ENCODE assay signal across 26 cellular contexts in the genomic region with DNA sequence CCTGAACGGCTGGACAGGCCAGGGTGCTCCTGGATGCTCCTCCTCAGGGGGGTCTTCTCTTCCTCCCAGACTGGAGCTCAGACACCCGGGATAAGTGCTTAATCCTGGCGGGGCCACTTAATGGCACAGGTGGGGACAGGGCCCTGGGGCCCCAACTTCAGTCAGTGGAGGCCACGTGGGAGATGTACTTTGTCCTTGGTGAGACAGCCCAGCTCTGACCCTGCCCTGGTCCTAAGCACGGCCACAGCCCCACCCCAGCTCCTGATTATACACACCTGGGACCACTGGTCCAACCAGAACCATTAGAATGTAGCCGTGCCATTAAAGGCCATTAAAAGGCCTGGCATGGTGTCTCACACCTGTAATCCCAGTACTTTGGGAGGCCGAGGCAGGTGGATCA. TPM values are rescaled to one million over a fixed set of nuclear protein-coding genes. Genes with fewer than 3 reads are reported as not detected.
DNase-seq lines count a peak whose midpoint lies in the region; ATAC-seq, FAIRE-seq and TF ChIP-seq lines count a peak whose summit lies in the region.
"Had no signal": no experiment of that assay in that cellular context is flagged by ENCODE, and none has a peak within 500 bp of the region (broad histone marks: within the 10 kb centered on the region; RNA-seq: fewer than 3 reads in every experiment).

No MANE protein-coding gene starts in this region.

- no peak for TF ChIP-seq POLR2A in H1 (IDR thresholded peaks at IDR 0.05; ENCODE audit: control extremely low read depth in 1 of 2, low read depth in 2 of 2, low read length in 2 of 2)

- H3K23ac ChIP-seq in H1 (ENCODE audit: insufficient read length), result no peak overlapping the region
- no peak overlapping the region for H3K23ac ChIP-seq in trophoblast cell (ENCODE audit: low read length)

- no peaks in the 10 kb centered on the region for H4K20me1 ChIP-seq in H1 (replicated peaks in 1 of 2; ENCODE audit: control insufficient read depth in 1 of 2, insufficient read depth in 2 of 2, low read length in 2 of 2)

- no peak overlapping the region for H3K4me2 ChIP-seq in H1 (ENCODE audit: insufficient read depth in 1 of 2, low read depth in 2 of 2, low read length in 2 of 2)
- no peak overlapping the region for H3K4me2 ChIP-seq in trophoblast cell (ENCODE audit: low read length)
- H3K4me2 ChIP-seq: KMS-11 had no signal

- no peak for TF ChIP-seq RAD21 in H1 (IDR thresholded peaks at IDR 0.05 in 1 of 2, conservative IDR thresholded peaks at IDR 0.05 in 1 of 2; ENCODE audit: low read depth in 2 of 2, low read length in 2 of 2)

- H3K9ac ChIP-seq in H1 (replicated peaks in 1 of 4; ENCODE audit: extremely low read depth in 1 of 4, low read depth in 3 of 4, low read length in 3 of 4) (no peak overlapping the region), trophoblast cell (ENCODE audit: low read length) (peak overlapping the region; percentile 49)
- H3K9ac ChIP-seq: KMS-11, parathyroid adenoma had no signal

- H3K27me3 ChIP-seq in H1 (replicated peaks in 1 of 4; ENCODE audit: control insufficient read depth in 3 of 4, extremely low read depth in 1 of 4, insufficient read depth in 3 of 4, low read length in 3 of 4), result no peaks in the 10 kb centered on the region; a peak in 2 of 7 replicates
- H3K27me3 ChIP-seq in trophoblast cell (ENCODE audit: insufficient read depth, low read length), result no peaks in the 10 kb centered on the region
- no peaks in the 10 kb centered on the region for H3K27me3 ChIP-seq in tibial artery
- H3K27me3 ChIP-seq in foreskin keratinocyte, result no peaks in the 10 kb centered on the region

- no peak for FAIRE-seq in H1 (lab: Jason Lieb, UNC)
- FAIRE-seq: endothelial cell of umbilical vein, H54, HTR-8/SVneo, TTC549 had no signal

- POLR2A ChIA-PET in H1 (lab: Charles Lee; ENCODE audit: partially characterized antibody), result interaction anchor here (0.6 to 1.2 kb wide), 2 partner anchors 16 to 178 kb away, joined by 3 read pairs; partner anchors contain the start of gene SPINT2

- H3K4me3 ChIP-seq in H1 (ENCODE audit: extremely low read depth in 1 of 4, insufficient read depth in 2 of 4, low read depth in 3 of 4, low read length in 4 of 4) (no peak overlapping the region), trophoblast cell (ENCODE audit: low read depth, low read length) (no peak overlapping the region), tibial artery (no peak overlapping the region)
- H3K4me3 ChIP-seq: left lung had no signal

- H3K9me3 ChIP-seq in H1 (ENCODE audit: insufficient read depth in 2 of 2, low read depth in 1 of 2, low read length in 1 of 2) (no peaks in the 10 kb centered on the region), trophoblast cell (ENCODE audit: insufficient read depth, low read depth, low read length) (no peaks in the 10 kb centered on the region), tibial artery (no peaks in the 10 kb centered on the region)
- H3K9me3 ChIP-seq: left lung had no signal

- H3K79me2 ChIP-seq in H1 (ENCODE audit: control insufficient read depth in 1 of 2, insufficient read depth in 2 of 2, low read length in 2 of 2) (no peaks in the 10 kb centered on the region), trophoblast cell (ENCODE audit: control insufficient read depth, insufficient read depth, low read length, poor library complexity) (peaks cover 3% of the 10 kb centered on the region)
- H3K79me2 ChIP-seq: parathyroid adenoma had no signal

- TF ChIP-seq CTCF in H1 (IDR thresholded peaks at IDR 0.05; ENCODE audit: control extremely low read depth in 1 of 3, insufficient read depth in 1 of 3, low read depth in 1 of 3, low read length in 3 of 3) (no peak), tibial artery (IDR thresholded peaks at IDR 0.05) (no peak), type B pancreatic cell (conservative IDR thresholded peaks at IDR 0.05) (no peak), foreskin keratinocyte (conservative IDR thresholded peaks at IDR 0.05) (no peak)

- no peak overlapping the region for H4K5ac ChIP-seq in H1 (ENCODE audit: insufficient read length, low read depth, low read length)

- peaks cover 5% of the 10 kb centered on the region; the same call in 1 of the 2 replicates for H3K23me2 ChIP-seq in H1 (ENCODE audit: low read depth, low read length)

- H2AK5ac ChIP-seq in H1 (ENCODE audit: low read depth, low read length) (0 out of 2 replicates have a peak overlapping the region, but pooled peaks have one; percentile 17), trophoblast cell (ENCODE audit: low read length) (no peak overlapping the region)

- peaks cover 30% of the 10 kb centered on the region for H3K4me1 Mint-ChIP-seq in type B pancreatic cell (ENCODE audit: unreplicated experiment)

- H4K91ac ChIP-seq in H1 (replicated peaks; ENCODE audit: insufficient read length, low read length) (no peak overlapping the region), trophoblast cell (ENCODE audit: low read depth, low read length) (peak overlapping the region; percentile 1)

- H3K36me3 Mint-ChIP-seq in type B pancreatic cell, result no peaks in the 10 kb centered on the region
- H3K36me3 Mint-ChIP-seq: CD14-positive monocyte; natural killer cell treated with Interleukin-12 subunit alpha and Interleukin-12 subunit beta and Interleukin-15 and Interleukin-18, amount 100 ng/mL, for 72 hours had no signal

- no peak overlapping the region for H4K12ac ChIP-seq in trophoblast cell (ENCODE audit: low read depth, low read length)

- H2BK120ac ChIP-seq in H1 (replicated peaks; ENCODE audit: low read depth, low read length) (no peak overlapping the region), trophoblast cell (ENCODE audit: insufficient read depth, low read length, poor library complexity) (no peak overlapping the region)

- H2BK20ac ChIP-seq in H1 (ENCODE audit: low read length), result no peak overlapping the region

- H3K36me3 ChIP-seq in H1 (ENCODE audit: control insufficient read depth in 2 of 4, insufficient read depth in 4 of 4, low read length in 3 of 4), result no peaks in the 10 kb centered on the region
- no peaks in the 10 kb centered on the region for H3K36me3 ChIP-seq in trophoblast cell (ENCODE audit: control insufficient read depth in 1 of 2, insufficient read depth in 2 of 2, low read length in 2 of 2)
- peaks cover 4 to 16% (median 8%) of the 10 kb centered on the region in 3 donors for H3K36me3 ChIP-seq in tibial artery
- H3K36me3 ChIP-seq: left lung had no signal

- no peak for TF ChIP-seq EP300 in H1 (IDR thresholded peaks at IDR 0.05; ENCODE audit: borderline replicate concordance in 1 of 2, low read depth in 2 of 2, low read length in 2 of 2)

- CTCF ChIA-PET in H1 (lab: Charles Lee; ENCODE audit: partially characterized antibody), result interaction anchor here (0.6 to 1.5 kb wide), 6 partner anchors 15 to 126 kb away, joined by 3 to 8 read pairs (median 3); partner anchors contain the start of genes CATSPERG, KCNK6 and PSMD8

- H3K79me1 ChIP-seq in H1 (ENCODE audit: low read depth, low read length), result no peaks in the 10 kb centered on the region
- H3K79me1 ChIP-seq in trophoblast cell (ENCODE audit: low read length), result peaks cover 20% of the 10 kb centered on the region

- H3K14ac ChIP-seq in H1 (ENCODE audit: insufficient read length) (no peak overlapping the region), trophoblast cell (ENCODE audit: low read length) (no peak overlapping the region)

- no peaks in the 10 kb centered on the region for H3K27me3 Mint-ChIP-seq in type B pancreatic cell

- H3K27ac Mint-ChIP-seq in type B pancreatic cell, result no peak overlapping the region
- H3K27ac Mint-ChIP-seq: activated CD4-positive, alpha-beta T cell treated with anti-CD3 and anti-CD28 coated beads for 36 hours; CD14-positive monocyte; natural killer cell treated with Interleukin-12 subunit alpha and Interleukin-12 subunit beta and Interleukin-15 and Interleukin-18, amount 100 ng/mL, for 72 hours had no signal

- H3K4me1 ChIP-seq in H1 (replicated peaks in 1 of 4; ENCODE audit: control insufficient read depth in 3 of 4, insufficient read depth in 4 of 4, low read length in 3 of 4) (peaks cover 10 to 33% (median 22%) of the 10 kb centered on the region in 4 experiments), trophoblast cell (ENCODE audit: control insufficient read depth in 1 of 2, insufficient read depth in 2 of 2, low read length in 2 of 2) (peaks cover 27 to 32% of the 10 kb centered on the region in 2 experiments), tibial artery (peaks cover 0 to 92% (median 67%) of the 10 kb centered on the region in 4 donors), foreskin keratinocyte (peaks cover 7% of the 10 kb centered on the region)

- H2BK12ac ChIP-seq in H1 (ENCODE audit: low read depth, low read length) (no peak overlapping the region), trophoblast cell (ENCODE audit: low read length) (no peak overlapping the region)

- H3K4me3 Mint-ChIP-seq in type B pancreatic cell, result no peak overlapping the region
- H3K4me3 Mint-ChIP-seq: activated CD4-positive, alpha-beta T cell treated with anti-CD3 and anti-CD28 coated beads for 36 hours; CD14-positive monocyte; natural killer cell treated with Interleukin-12 subunit alpha and Interleukin-12 subunit beta and Interleukin-15 and Interleukin-18, amount 100 ng/mL, for 72 hours had no signal

- H2AFZ ChIP-seq in H1 (ENCODE audit: low read length) (no peak overlapping the region), trophoblast cell (ENCODE audit: insufficient read depth, low read length, poor library complexity) (no peak overlapping the region)
- H2AFZ ChIP-seq: parathyroid adenoma had no signal

- DNase-seq in H1 (ENCODE audit: low read depth in 1 of 2, low spot score in 2 of 2) (no peak), trophoblast cell (no peak), tibial artery (no peak), type B pancreatic cell (ENCODE audit: extremely low spot score, unreplicated experiment) (no peak), foreskin keratinocyte (no peak)
- no peak for DNase-seq in effector CD4-positive, alpha-beta T cell
- DNase-seq in stimulated activated CD8-positive, alpha-beta memory T cell treated with anti-CD3 and anti-CD28 coated beads, Interleukin-4, amount 100 ng/mL, for 48 hours, result no peak
- DNase-seq: activated CD4-positive, alpha-beta T cell treated with anti-CD3 and anti-CD28 coated beads for 36 hours; activated CD8-positive, alpha-beta memory T cell treated with anti-CD3 and anti-CD28 coated beads for 24 hours; activated naive CD4-positive, alpha-beta T cell; activated T-cell treated with anti-CD3 and anti-CD28 coated beads, Interleukin-2, amount 50 U/mL, for 1 hour; Calu3; left lung; NCI-H146; NCI-H510A; stimulated activated CD4-positive, alpha-beta T cell treated with anti-CD3 and anti-CD28 coated beads, Interleukin-1b, Interleukin-23, amount 100 ng/mL, for 48 hours had no signal

- WGBS in H1 (ENCODE audit: extremely low coverage in 1 of 2, insufficient coverage in 1 of 2, insufficient read length in 1 of 2, insufficient replicate concordance in 2 of 2, low coverage in 1 of 2, low lambda C conversion rate in 2 of 2, missing lambda C conversion rate in 1 of 2), 2 experiments, result 88% methylated on average over 7 of the region's 7 CpGs; no CpG with 5 or more reads in 1 of the 2 experiments
- WGBS in trophoblast cell (ENCODE audit: extremely low coverage, insufficient coverage, insufficient read length), result no CpG with 5 or more reads among the region's 7 CpGs

- H3K9me3 Mint-ChIP-seq in type B pancreatic cell, result no peaks in the 10 kb centered on the region
- H3K9me3 Mint-ChIP-seq: natural killer cell treated with Interleukin-12 subunit alpha and Interleukin-12 subunit beta and Interleukin-15 and Interleukin-18, amount 100 ng/mL, for 72 hours had no signal

- H3K56ac ChIP-seq in H1 (replicated peaks; ENCODE audit: insufficient read length, low read depth, low read length), result no peak overlapping the region

- ATAC-seq in foreskin keratinocyte, result no peak
- ATAC-seq: activated CD4-positive, alpha-beta T cell treated with anti-CD3 and anti-CD28 coated beads for 36 hours; left lung; natural killer cell treated with Interleukin-12 subunit alpha and Interleukin-12 subunit beta and Interleukin-15 and Interleukin-18, amount 100 ng/mL, for 72 hours had no signal

- no peak overlapping the region for H2BK15ac ChIP-seq in H1 (ENCODE audit: low read length)

- H4K8ac ChIP-seq in H1 (ENCODE audit: extremely low read depth, insufficient read depth, low read length), result no peak overlapping the region
- H4K8ac ChIP-seq in trophoblast cell (ENCODE audit: low read depth, low read length), result no peak overlapping the region

- intact Hi-C loops in tibial artery (cut with DNase I; ENCODE audit: low total_unique reads), result loop anchor here (5.0 kb wide), 1 partner anchor 139 kb away; the partner anchor contains the start of genes GGN and SPRED3

- no peak overlapping the region for H3K18ac ChIP-seq in H1 (ENCODE audit: extremely low read depth, low read length)
- no peak overlapping the region for H3K18ac ChIP-seq in trophoblast cell (ENCODE audit: low read length)

- H2BK5ac ChIP-seq in H1 (ENCODE audit: low read depth, low read length) (no peak overlapping the region), trophoblast cell (ENCODE audit: low read depth, low read length, poor library complexity) (no peak overlapping the region)

- no peak overlapping the region for H3K4ac ChIP-seq in H1 (replicated peaks; ENCODE audit: insufficient read length, low read depth, low read length)
- H3K4ac ChIP-seq in trophoblast cell (ENCODE audit: low read depth, low read length), result no peak overlapping the region

- H3K27ac ChIP-seq in angular gyrus (ENCODE audit: low read depth, low read length) (peak overlapping the region; percentile 4), H1 (ENCODE audit: low read depth, low read length) (no peak overlapping the region), trophoblast cell (ENCODE audit: low read depth, low read length) (no peak overlapping the region), tibial artery (peak overlapping the region; percentile 95 to 96), foreskin keratinocyte (no peak overlapping the region)
- H3K27ac ChIP-seq: KMS-11, left lung, parathyroid adenoma had no signal

RNA-seq across cellular contexts. Expression of gene PPP1R14A, which starts 7.8 kb away (rescaled TPM):
- total RNA-seq in H1 (2021; fragmentation: NEBNext Ultra II Directional; extraction: Animal tissue kit (Norgen Biotek cat#: 25700)), result 21.8 and 26.3 TPM in 2 replicates
- 13.6 and 20.7 TPM in 2 replicates for polyA plus RNA-seq in H1 (2011; rRNA removed)
- polyA plus RNA-seq in H1 (2011; cell fraction: cytosol; rRNA removed), result 22.7 TPM
- polyA plus RNA-seq in H1 (2011; cell fraction: nucleus; rRNA removed), result 12.6 TPM
- 8.5 to 22.2 TPM (median 17.5 TPM) in 4 replicates for polyA plus RNA-seq in H1 (2012, experiment 1 of 2)
- polyA plus RNA-seq in H1 (2012, experiment 2 of 2), result 11.4 TPM
- 26.7 TPM for polyA plus RNA-seq in H1 (2013, experiment 1 of 2)
- polyA plus RNA-seq in H1 (2013, experiment 2 of 2), result 25.6 TPM
- 0.27 and 0.82 TPM in 2 replicates for polyA minus RNA-seq in H1 (2011; rRNA and poly(A)+ RNA removed)
- 8.8 TPM for polyA minus RNA-seq in H1 (2011; cell fraction: cytosol; rRNA and poly(A)+ RNA removed)
- polyA minus RNA-seq in H1 (2011; cell fraction: nucleus; rRNA and poly(A)+ RNA removed), result 5.5 TPM
- 13.5 and 14.3 TPM in 2 replicates for polyA plus RNA-seq in trophoblast cell (2013)
- 14.9 and 20.7 TPM in 2 replicates for total RNA-seq in type B pancreatic cell (ENCODE audit: low replicate concordance)
- total RNA-seq in foreskin keratinocyte, result 2.3 and 4.2 TPM in 2 replicates
- polyA plus RNA-seq in foreskin keratinocyte, result 15.0 and 18.4 TPM in 2 replicates
- total RNA-seq: natural killer cell treated with Interleukin-12 subunit alpha and Interleukin-12 subunit beta and Interleukin-15 and Interleukin-18, amount 100 ng/mL, for 72 hours; RPMI7951 had no signal
- polyA plus RNA-seq: CD14-positive monocyte had no signal

RNA-seq across cellular contexts. Expression of gene SPINT2, which starts 16.0 kb away (rescaled TPM):
- total RNA-seq in H1 (2021; fragmentation: NEBNext Ultra II Directional; extraction: Animal tissue kit (Norgen Biotek cat#: 25700)), result 296 and 303 TPM in 2 replicates
- polyA plus RNA-seq in H1 (2011; rRNA removed) (294 and 376 TPM in 2 replicates), foreskin keratinocyte (616 and 683 TPM in 2 replicates)
- 293 TPM for polyA plus RNA-seq in H1 (2011; cell fraction: cytosol; rRNA removed)
- 296 TPM for polyA plus RNA-seq in H1 (2011; cell fraction: nucleus; rRNA removed)
- polyA plus RNA-seq in H1 (2012, experiment 1 of 2), result 239 to 303 TPM (median 281 TPM) in 4 replicates
- 299 TPM for polyA plus RNA-seq in H1 (2012, experiment 2 of 2)
- polyA plus RNA-seq in H1 (2013, experiment 1 of 2), result 265 TPM
- 292 TPM for polyA plus RNA-seq in H1 (2013, experiment 2 of 2)
- 139 and 147 TPM in 2 replicates for polyA minus RNA-seq in H1 (2011; rRNA and poly(A)+ RNA removed)
- polyA minus RNA-seq in H1 (2011; cell fraction: cytosol; rRNA and poly(A)+ RNA removed), result 139 TPM
- polyA minus RNA-seq in H1 (2011; cell fraction: nucleus; rRNA and poly(A)+ RNA removed), result 76.6 TPM
- 307 and 320 TPM in 2 replicates for polyA plus RNA-seq in trophoblast cell (2013)
- total RNA-seq in type B pancreatic cell (ENCODE audit: low replicate concordance) (243 and 526 TPM in 2 replicates), foreskin keratinocyte (419 and 453 TPM in 2 replicates)

RNA-seq across cellular contexts. Expression of gene DPF1, which starts 24.4 kb away (rescaled TPM):
- 15.2 and 15.6 TPM in 2 replicates for total RNA-seq in H1 (2021; fragmentation: NEBNext Ultra II Directional; extraction: Animal tissue kit (Norgen Biotek cat#: 25700))
- polyA plus RNA-seq in H1 (2011; rRNA removed) (12.9 and 20.9 TPM in 2 replicates), foreskin keratinocyte (3.4 and 4.2 TPM in 2 replicates)
- polyA plus RNA-seq in H1 (2011; cell fraction: cytosol; rRNA removed), result 12.4 TPM
- 20.0 TPM for polyA plus RNA-seq in H1 (2011; cell fraction: nucleus; rRNA removed)
- polyA plus RNA-seq in H1 (2012, experiment 1 of 2), result 5.4 to 11.2 TPM (median 10.0 TPM) in 4 replicates
- 7.2 TPM for polyA plus RNA-seq in H1 (2012, experiment 2 of 2)
- polyA plus RNA-seq in H1 (2013, experiment 1 of 2), result 5.0 TPM
- polyA plus RNA-seq in H1 (2013, experiment 2 of 2), result 5.9 TPM
- polyA minus RNA-seq in H1 (2011; rRNA and poly(A)+ RNA removed), result 3.9 and 5.9 TPM in 2 replicates
- 7.3 TPM for polyA minus RNA-seq in H1 (2011; cell fraction: cytosol; rRNA and poly(A)+ RNA removed)
- 5.0 TPM for polyA minus RNA-seq in H1 (2011; cell fraction: nucleus; rRNA and poly(A)+ RNA removed)
- polyA plus RNA-seq in trophoblast cell (2013), result 1.3 and 1.4 TPM in 2 replicates
- total RNA-seq in type B pancreatic cell (ENCODE audit: low replicate concordance) (0.93 and 12.6 TPM in 2 replicates), foreskin keratinocyte (3.3 and 3.8 TPM in 2 replicates)
- polyA plus RNA-seq: CD14-positive monocyte had no signal

RNA-seq across cellular contexts. Expression of gene C19orf33, which starts 55.6 kb away (rescaled TPM):
- total RNA-seq in H1 (2021; fragmentation: NEBNext Ultra II Directional; extraction: Animal tissue kit (Norgen Biotek cat#: 25700)), result 4.4 and 6.0 TPM in 2 replicates
- polyA plus RNA-seq in H1 (2011; rRNA removed) (36.0 and 44.3 TPM in 2 replicates), foreskin keratinocyte (1,054 and 1,152 TPM in 2 replicates)
- polyA plus RNA-seq in H1 (2011; cell fraction: cytosol; rRNA removed), result 32.9 TPM
- polyA plus RNA-seq in H1 (2011; cell fraction: nucleus; rRNA removed), result 24.1 TPM
- polyA plus RNA-seq in H1 (2012, experiment 1 of 2), result 11.6 to 31.5 TPM (median 25.3 TPM) in 4 replicates
- 16.5 TPM for polyA plus RNA-seq in H1 (2012, experiment 2 of 2)
- 14.7 TPM for polyA plus RNA-seq in H1 (2013, experiment 1 of 2)
- 15.8 TPM for polyA plus RNA-seq in H1 (2013, experiment 2 of 2)
- polyA minus RNA-seq in H1 (2011; rRNA and poly(A)+ RNA removed), result 0.82 and 2.2 TPM in 2 replicates
- 4.8 TPM for polyA minus RNA-seq in H1 (2011; cell fraction: cytosol; rRNA and poly(A)+ RNA removed)
- 7.6 TPM for polyA minus RNA-seq in H1 (2011; cell fraction: nucleus; rRNA and poly(A)+ RNA removed)
- polyA plus RNA-seq in trophoblast cell (2013), result 3.7 and 4.0 TPM in 2 replicates
- total RNA-seq in type B pancreatic cell (ENCODE audit: low replicate concordance) (46.8 and 270 TPM in 2 replicates), foreskin keratinocyte (513 and 634 TPM in 2 replicates)
- total RNA-seq: activated CD4-positive, alpha-beta T cell treated with anti-CD3 and anti-CD28 coated beads for 36 hours; natural killer cell treated with Interleukin-12 subunit alpha and Interleukin-12 subunit beta and Interleukin-15 and Interleukin-18, amount 100 ng/mL, for 72 hours; RPMI7951 had no signal

Comparison
In these comparisons a context has a peak if more than half of its experiments do, and no peak if none do; other contexts are left out.
1. H3K27ac ChIP-seq: peak in angular gyrus (single experiment) and tibial artery (2 of 2); none in H1 (single experiment), trophoblast cell (single experiment) and foreskin keratinocyte (single experiment).